20 cellular contexts compared by ENCODE assay signal in the genomic region with DNA sequence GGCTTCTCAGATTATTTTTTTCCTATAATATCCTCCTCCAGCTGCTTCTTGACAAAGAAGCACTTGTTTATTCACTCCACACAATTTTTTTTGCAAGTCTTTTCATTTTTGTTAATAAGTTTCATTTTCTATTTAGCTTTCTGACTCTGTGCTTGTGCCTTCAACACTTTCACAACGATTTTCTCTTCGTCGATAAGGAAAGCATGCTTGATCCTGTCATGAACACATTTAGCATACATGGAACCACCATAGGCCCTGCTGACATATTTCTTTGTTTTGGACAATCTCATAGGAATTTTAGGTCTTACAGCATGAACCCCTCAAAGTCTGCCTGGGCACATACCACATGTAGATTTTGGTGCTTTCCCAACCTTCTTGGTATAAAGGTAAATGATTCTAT.
DNase-seq lines count a peak whose midpoint lies in the region; ATAC-seq, FAIRE-seq and TF ChIP-seq lines count a peak whose summit lies in the region.
"Had no signal": no experiment of that assay in that cellular context is flagged by ENCODE, and none has a peak within 500 bp of the region (broad histone marks: within the 10 kb centered on the region; RNA-seq: fewer than 3 reads in every experiment).

No MANE protein-coding gene starts in this region.

- H3K9ac ChIP-seq in OCI-LY1 (ENCODE audit: low read length): no peak overlapping the region
- H3K9ac ChIP-seq: BLaER1 treated with 17β-estradiol and CSF1 and Interleukin-3, amounts not matched to agents 10 nM and 100 nM; SK-N-SH had no signal

- H3K4me1 Mint-ChIP-seq in activated naive CD4-positive, alpha-beta T cell treated with anti-CD3 and anti-CD28 coated beads, Interleukin-2, amount 50 U/mL, for 24 hours: peaks cover 56% of the 10 kb centered on the region
- peaks cover 45% of the 10 kb centered on the region for H3K4me1 Mint-ChIP-seq in activated naive CD4-positive, alpha-beta T cell treated with anti-CD3 and anti-CD28 coated beads for 36 hours (ENCODE audit: low read depth)
- H3K4me1 Mint-ChIP-seq in activated T-helper 1 cell treated with anti-CD3 and anti-CD28 coated beads, Interleukin-12 subunit alpha, Interleukin-12 subunit beta, Interleukin-2, Interleukin-4 antibody, amounts not matched to agents 30 ng/mL and 10 ng/mL and 1 ng/mL, durations not matched to agents 14 hours and 24 hours and 36 hours (ENCODE audit: low read depth): peaks cover 58% of the 10 kb centered on the region
- H3K4me1 Mint-ChIP-seq in stimulated activated effector memory CD8-positive, alpha-beta T cell treated with anti-CD3 and anti-CD28 coated beads, Interleukin-12 subunit alpha, Interleukin-12 subunit beta, amount 100 ng/mL, for 72 hours: peaks cover 68% of the 10 kb centered on the region

- peaks cover 69% of the 10 kb centered on the region for H3K4me1 ChIP-seq in OCI-LY1 (ENCODE audit: insufficient read depth, low read length, severe bottlenecking)
- no peaks in the 10 kb centered on the region for H3K4me1 ChIP-seq in small intestine (ENCODE audit: control insufficient read depth in 2 of 2, insufficient read depth in 1 of 2, low read depth in 1 of 2, low read length in 1 of 2)

- H4K20me1 ChIP-seq in OCI-LY1 (ENCODE audit: insufficient read depth, low read length): no peaks in the 10 kb centered on the region
- H4K20me1 ChIP-seq: BLaER1 treated with 17β-estradiol and CSF1 and Interleukin-3, amounts not matched to agents 10 nM and 100 nM had no signal

- no peaks in the 10 kb centered on the region for H3K9me3 Mint-ChIP-seq in activated naive CD4-positive, alpha-beta T cell treated with anti-CD3 and anti-CD28 coated beads, Interleukin-2, amount 50 U/mL, for 24 hours
- H3K9me3 Mint-ChIP-seq in activated naive CD4-positive, alpha-beta T cell treated with anti-CD3 and anti-CD28 coated beads for 36 hours: no peaks in the 10 kb centered on the region
- H3K9me3 Mint-ChIP-seq in activated T-helper 1 cell treated with anti-CD3 and anti-CD28 coated beads, Interleukin-12 subunit alpha, Interleukin-12 subunit beta, Interleukin-2, Interleukin-4 antibody, amounts not matched to agents 30 ng/mL and 10 ng/mL and 1 ng/mL, durations not matched to agents 14 hours and 24 hours and 36 hours: no peaks in the 10 kb centered on the region
- H3K9me3 Mint-ChIP-seq in stimulated activated effector memory CD8-positive, alpha-beta T cell treated with anti-CD3 and anti-CD28 coated beads, Interleukin-12 subunit alpha, Interleukin-12 subunit beta, amount 100 ng/mL, for 72 hours: no peaks in the 10 kb centered on the region

- H3K27me3 ChIP-seq in OCI-LY1 (ENCODE audit: insufficient read depth, low read length) (no peaks in the 10 kb centered on the region), small intestine (ENCODE audit: control insufficient read depth in 2 of 2, insufficient read depth in 2 of 2, low read length in 2 of 2) (no peaks in the 10 kb centered on the region)
- H3K27me3 ChIP-seq: BLaER1 treated with 17β-estradiol and CSF1 and Interleukin-3, amounts not matched to agents 10 nM and 100 nM had no signal

- peak overlapping the region; percentile 5 for H3K27ac ChIP-seq in OCI-LY1 (ENCODE audit: low read depth, low read length, poor library complexity, severe bottlenecking)
- H3K27ac ChIP-seq in small intestine (ENCODE audit: low read depth in 1 of 2, low read length in 1 of 2): no peak overlapping the region
- H3K27ac ChIP-seq: A549; BLaER1 treated with 17β-estradiol and CSF1 and Interleukin-3, amounts not matched to agents 10 nM and 100 nM had no signal

- CTCF ChIA-PET in activated naive CD4-positive, alpha-beta T cell treated with anti-CD3 and anti-CD28 coated beads for 36 hours (lab: Charles Lee): interaction anchor here (1.3 kb wide), 1 partner anchor 384 kb away, joined by 5 read pairs; no protein-coding TSS in a partner anchor

- H3K9me3 ChIP-seq in OCI-LY1 (ENCODE audit: low read length) (no peaks in the 10 kb centered on the region), small intestine (ENCODE audit: control insufficient read depth, low read depth) (no peaks in the 10 kb centered on the region)
- H3K9me3 ChIP-seq: A549; BLaER1 treated with 17β-estradiol and CSF1 and Interleukin-3, amounts not matched to agents 10 nM and 100 nM; SK-N-SH had no signal

- H3K36me3 Mint-ChIP-seq in activated naive CD4-positive, alpha-beta T cell treated with anti-CD3 and anti-CD28 coated beads, Interleukin-2, amount 50 U/mL, for 24 hours: no peaks in the 10 kb centered on the region
- no peaks in the 10 kb centered on the region for H3K36me3 Mint-ChIP-seq in activated naive CD4-positive, alpha-beta T cell treated with anti-CD3 and anti-CD28 coated beads for 36 hours (ENCODE audit: low read depth)
- peaks cover 11% of the 10 kb centered on the region for H3K36me3 Mint-ChIP-seq in activated T-helper 1 cell treated with anti-CD3 and anti-CD28 coated beads, Interleukin-12 subunit alpha, Interleukin-12 subunit beta, Interleukin-2, Interleukin-4 antibody, amounts not matched to agents 30 ng/mL and 10 ng/mL and 1 ng/mL, durations not matched to agents 14 hours and 24 hours and 36 hours (ENCODE audit: low read depth)
- H3K36me3 Mint-ChIP-seq in stimulated activated effector memory CD8-positive, alpha-beta T cell treated with anti-CD3 and anti-CD28 coated beads, Interleukin-12 subunit alpha, Interleukin-12 subunit beta, amount 100 ng/mL, for 72 hours: peaks cover under 1% of the 10 kb centered on the region

- no peak for DNase-seq in activated naive CD4-positive, alpha-beta T cell treated with anti-CD3 and anti-CD28 coated beads for 36 hours
- DNase-seq in activated T-helper 1 cell treated with anti-CD3 and anti-CD28 coated beads, Interleukin-12 subunit alpha, Interleukin-12 subunit beta, Interleukin-2, Interleukin-4 antibody, amounts not matched to agents 30 ng/mL and 10 ng/mL and 1 ng/mL, durations not matched to agents 14 hours and 24 hours and 36 hours (ENCODE audit: low spot score): no peak
- no peak for DNase-seq in stimulated activated effector memory CD8-positive, alpha-beta T cell treated with anti-CD3 and anti-CD28 coated beads, Interleukin-12 subunit alpha, Interleukin-12 subunit beta, amount 100 ng/mL, for 72 hours (ENCODE audit: low spot score in 2 of 2)
- no peak for DNase-seq in small intestine
- DNase-seq: DMS53, EL, GOT3, NCI-H1105, NCI-H2081, NCI-H2171 treated with DMSO at 0.1 percent for 48 hours, NCI-H526 treated with DMSO at 0.1 percent for 48 hours, SHP77 treated with DMSO at 0.1 percent for 48 hours, SK-N-SH had no signal

- no peak overlapping the region for H2AFZ ChIP-seq in OCI-LY1 (ENCODE audit: low read length)

- WGBS in small intestine, 3 donors: 17 to 29% (median 19%) methylated on average over 3 of the region's 3 CpGs

- no peak for FAIRE-seq in small intestine (lab: Jason Lieb, UNC)
- FAIRE-seq: A549, GM12878 had no signal

- no peaks in the 10 kb centered on the region for H3K79me2 ChIP-seq in OCI-LY1 (ENCODE audit: insufficient read depth, low read length)

- peak overlapping the region; percentile 39 for H3K4me3 Mint-ChIP-seq in activated naive CD4-positive, alpha-beta T cell treated with anti-CD3 and anti-CD28 coated beads, Interleukin-2, amount 50 U/mL, for 24 hours
- H3K4me3 Mint-ChIP-seq in activated naive CD4-positive, alpha-beta T cell treated with anti-CD3 and anti-CD28 coated beads for 36 hours: no peak overlapping the region
- peak overlapping the region; percentile 41 for H3K4me3 Mint-ChIP-seq in activated T-helper 1 cell treated with anti-CD3 and anti-CD28 coated beads, Interleukin-12 subunit alpha, Interleukin-12 subunit beta, Interleukin-2, Interleukin-4 antibody, amounts not matched to agents 30 ng/mL and 10 ng/mL and 1 ng/mL, durations not matched to agents 14 hours and 24 hours and 36 hours
- H3K4me3 Mint-ChIP-seq in stimulated activated effector memory CD8-positive, alpha-beta T cell treated with anti-CD3 and anti-CD28 coated beads, Interleukin-12 subunit alpha, Interleukin-12 subunit beta, amount 100 ng/mL, for 72 hours: peak overlapping the region; percentile 4

- H3K4me2 ChIP-seq in OCI-LY1 (ENCODE audit: low read length): no peak overlapping the region
- H3K4me2 ChIP-seq: A549; BLaER1 treated with 17β-estradiol and CSF1 and Interleukin-3, amounts not matched to agents 10 nM and 100 nM; SK-N-SH had no signal

- no peaks in the 10 kb centered on the region for H3F3A ChIP-seq in OCI-LY1 (ENCODE audit: insufficient read depth, low read length)

- H3K9me2 ChIP-seq in OCI-LY1 (ENCODE audit: low read depth, low read length): no peaks in the 10 kb centered on the region
- H3K9me2 ChIP-seq: SK-N-SH had no signal

- H3K36me3 ChIP-seq in OCI-LY1 (ENCODE audit: insufficient read depth, low read length): no peaks in the 10 kb centered on the region
- H3K36me3 ChIP-seq in small intestine (ENCODE audit: control insufficient read depth in 2 of 2, insufficient read depth in 2 of 2, low read length in 2 of 2): no peaks in the 10 kb centered on the region
- H3K36me3 ChIP-seq: BLaER1 treated with 17β-estradiol and CSF1 and Interleukin-3, amounts not matched to agents 10 nM and 100 nM had no signal

- no peaks in the 10 kb centered on the region for H3K27me3 Mint-ChIP-seq in activated naive CD4-positive, alpha-beta T cell treated with anti-CD3 and anti-CD28 coated beads, Interleukin-2, amount 50 U/mL, for 24 hours
- peaks cover 5% of the 10 kb centered on the region for H3K27me3 Mint-ChIP-seq in activated naive CD4-positive, alpha-beta T cell treated with anti-CD3 and anti-CD28 coated beads for 36 hours (ENCODE audit: low read depth)
- peaks cover 20% of the 10 kb centered on the region for H3K27me3 Mint-ChIP-seq in activated T-helper 1 cell treated with anti-CD3 and anti-CD28 coated beads, Interleukin-12 subunit alpha, Interleukin-12 subunit beta, Interleukin-2, Interleukin-4 antibody, amounts not matched to agents 30 ng/mL and 10 ng/mL and 1 ng/mL, durations not matched to agents 14 hours and 24 hours and 36 hours (ENCODE audit: insufficient read depth)

- H3K27ac Mint-ChIP-seq in activated naive CD4-positive, alpha-beta T cell treated with anti-CD3 and anti-CD28 coated beads, Interleukin-2, amount 50 U/mL, for 24 hours: no peak overlapping the region
- H3K27ac Mint-ChIP-seq in activated naive CD4-positive, alpha-beta T cell treated with anti-CD3 and anti-CD28 coated beads for 36 hours: no peak overlapping the region
- peak overlapping the region; percentile 13 for H3K27ac Mint-ChIP-seq in activated T-helper 1 cell treated with anti-CD3 and anti-CD28 coated beads, Interleukin-12 subunit alpha, Interleukin-12 subunit beta, Interleukin-2, Interleukin-4 antibody, amounts not matched to agents 30 ng/mL and 10 ng/mL and 1 ng/mL, durations not matched to agents 14 hours and 24 hours and 36 hours
- no peak overlapping the region for H3K27ac Mint-ChIP-seq in stimulated activated effector memory CD8-positive, alpha-beta T cell treated with anti-CD3 and anti-CD28 coated beads, Interleukin-12 subunit alpha, Interleukin-12 subunit beta, amount 100 ng/mL, for 72 hours

- no peak for ATAC-seq in stimulated activated effector memory CD8-positive, alpha-beta T cell treated with anti-CD3 and anti-CD28 coated beads, Interleukin-12 subunit alpha, Interleukin-12 subunit beta, amount 100 ng/mL, for 72 hours
- ATAC-seq in GM19397 (IDR thresholded peaks at IDR 0.05; ENCODE audit: unreplicated experiment) (no peak), HG02938 (IDR thresholded peaks at IDR 0.05; ENCODE audit: unreplicated experiment) (no peak)
- ATAC-seq: A549, GM12878 had no signal

- intact Hi-C loops in activated naive CD4-positive, alpha-beta T cell treated with anti-CD3 and anti-CD28 coated beads for 36 hours (cut with micrococcal nuclease): loop anchor here (1.0 to 2.0 kb wide), 2 partner anchors 194 to 364 kb away; a partner anchor contains a TSS
- intact Hi-C loops in activated T-helper 1 cell treated with anti-CD3 and anti-CD28 coated beads, Interleukin-12 subunit alpha, Interleukin-12 subunit beta, Interleukin-2, Interleukin-4 antibody, amounts not matched to agents 30 ng/mL and 10 ng/mL and 1 ng/mL, durations not matched to agents 14 hours and 24 hours and 36 hours (cut with micrococcal nuclease): loop anchor here (1.0 to 10.0 kb wide), 4 partner anchors 116 to 1444 kb away; a partner anchor contains a TSS

- no peak overlapping the region for H3K4me3 ChIP-seq in OCI-LY1 (ENCODE audit: low read depth, low read length, poor library complexity, severe bottlenecking)
- no peak overlapping the region for H3K4me3 ChIP-seq in small intestine (ENCODE audit: low read depth in 1 of 2, low read length in 2 of 2)
- H3K4me3 ChIP-seq: A549; BLaER1 treated with 17β-estradiol and CSF1 and Interleukin-3, amounts not matched to agents 10 nM and 100 nM; GM12878 had no signal

- TF ChIP-seq CTCF in OCI-LY1 (IDR thresholded peaks at IDR 0.05; ENCODE audit: low read length): no peak
